Comparison of ENCODE assay signal across 26 cellular contexts in the genomic region with DNA sequence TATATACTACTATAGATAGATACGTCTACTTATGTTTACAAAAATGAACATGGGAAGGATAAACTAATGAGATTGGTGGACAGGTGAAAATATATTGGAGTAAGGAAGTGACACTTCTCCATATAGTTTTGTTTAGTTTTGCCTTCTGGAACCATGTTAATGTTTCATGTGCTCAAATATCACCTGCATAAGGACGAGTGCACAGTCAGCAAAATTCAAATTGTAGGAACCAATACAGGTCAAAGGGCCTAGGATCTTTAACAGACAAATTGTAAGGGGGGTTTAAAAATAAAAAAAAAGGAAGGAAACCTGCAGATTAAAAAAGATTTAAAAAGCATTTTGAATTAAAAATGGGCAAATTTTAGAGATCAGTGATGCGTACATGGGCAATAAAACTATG.
"Had no signal": no experiment of that assay in that cellular context is flagged by ENCODE, and none has a peak within 500 bp of the region (broad histone marks: within the 10 kb centered on the region; RNA-seq: fewer than 3 reads in every experiment).

No MANE protein-coding gene starts in this region.

- H3K36me3 ChIP-seq: ascending aorta, Peyer's patch had no signal

- FAIRE-seq: bronchial epithelial cell had no signal

- ATAC-seq: activated CD8-positive, alpha-beta T cell treated with anti-CD3 and anti-CD28 coated beads, Interleukin-2, amount 10 ng/mL, durations not matched to agents 7 days and 5 days; activated naive CD8-positive, alpha-beta T cell treated with anti-CD3 and anti-CD28 coated beads, Interleukin-2, amount 50 U/mL, for 24 hours; body of pancreas; T-helper 17 cell; WTC11 had no signal

- H3K4me3 Mint-ChIP-seq: activated CD8-positive, alpha-beta T cell treated with anti-CD3 and anti-CD28 coated beads, Interleukin-2, amount 10 ng/mL, durations not matched to agents 7 days and 5 days; activated naive CD4-positive, alpha-beta T cell treated with anti-CD3 and anti-CD28 coated beads, Interleukin-2, amount 50 U/mL, for 24 hours; activated naive CD8-positive, alpha-beta T cell treated with anti-CD3 and anti-CD28 coated beads, Interleukin-2, amount 50 U/mL, for 24 hours; T-helper 17 cell; WTC11 had no signal

- DNase-seq: activated CD4-positive, alpha-beta T cell treated with anti-CD3 and anti-CD28 coated beads for 48 hours; activated CD4-positive, alpha-beta T cell treated with anti-CD3 and anti-CD28 coated beads, Interleukin-2, amount 50 U/mL, for 4 hours; activated CD4-positive, CD25-positive, alpha-beta regulatory T cell treated with anti-CD3 and anti-CD28 coated beads, Interleukin-2, amount 50 U/mL, for 72 hours; activated CD8-positive, alpha-beta memory T cell treated with anti-CD3 and anti-CD28 coated beads, Interleukin-2, amount 50 U/mL, for 48 hours; activated CD8-positive, alpha-beta T cell treated with anti-CD3 and anti-CD28 coated beads, Interleukin-2, amount 10 ng/mL, durations not matched to agents 7 days and 5 days; activated effector memory CD4-positive, alpha-beta T cell treated with Interleukin-2 at 50 U/mL for 16 hours; activated naive CD4-positive, alpha-beta T cell; activated naive CD8-positive, alpha-beta T cell treated with anti-CD3 and anti-CD28 coated beads, Interleukin-2, amount 50 U/mL, for 24 hours; activated T-cell treated with anti-CD3 and anti-CD28 coated beads, Interleukin-2, amount 50 U/mL, for 1 hour; body of pancreas; central memory CD4-positive, alpha-beta T cell; Karpas-422; NCI-H1092; NCI-H1417 treated with DMSO at 0.1 percent for 48 hours; NCI-H1694 treated with DMSO at 0.1 percent for 48 hours; NCI-H2029 treated with DMSO at 0.1 percent for 48 hours; NCI-H510A treated with DMSO at 0.1 percent for 48 hours; Peyer's patch; Right ventricle myocardium superior; T-helper 17 cell; T-helper 9 cell had no signal

- H3K4me1 Mint-ChIP-seq: activated naive CD4-positive, alpha-beta T cell treated with anti-CD3 and anti-CD28 coated beads, Interleukin-2, amount 50 U/mL, for 24 hours; activated naive CD8-positive, alpha-beta T cell treated with anti-CD3 and anti-CD28 coated beads, Interleukin-2, amount 50 U/mL, for 24 hours; T-helper 17 cell; WTC11 had no signal

- H3K36me3 Mint-ChIP-seq: activated naive CD4-positive, alpha-beta T cell treated with anti-CD3 and anti-CD28 coated beads, Interleukin-2, amount 50 U/mL, for 24 hours; WTC11 had no signal

- H3K4me1 ChIP-seq: ascending aorta, body of pancreas, Peyer's patch had no signal

- H3K9me3 ChIP-seq: ascending aorta, body of pancreas, Peyer's patch had no signal

- H3K27me3 Mint-ChIP-seq: activated naive CD4-positive, alpha-beta T cell treated with anti-CD3 and anti-CD28 coated beads, Interleukin-2, amount 50 U/mL, for 24 hours; activated naive CD8-positive, alpha-beta T cell treated with anti-CD3 and anti-CD28 coated beads, Interleukin-2, amount 50 U/mL, for 24 hours; T-helper 17 cell had no signal

- H3K27me3 ChIP-seq: ascending aorta, body of pancreas, Peyer's patch had no signal

- H3K4me3 ChIP-seq: ascending aorta, body of pancreas, Peyer's patch had no signal

- H3K27ac ChIP-seq: ascending aorta, body of pancreas, Peyer's patch, RWPE1 had no signal

- H3K9me3 Mint-ChIP-seq: activated naive CD4-positive, alpha-beta T cell treated with anti-CD3 and anti-CD28 coated beads, Interleukin-2, amount 50 U/mL, for 24 hours; activated naive CD8-positive, alpha-beta T cell treated with anti-CD3 and anti-CD28 coated beads, Interleukin-2, amount 50 U/mL, for 24 hours; WTC11 had no signal

- H3K27ac Mint-ChIP-seq: activated CD8-positive, alpha-beta T cell treated with anti-CD3 and anti-CD28 coated beads, Interleukin-2, amount 10 ng/mL, durations not matched to agents 7 days and 5 days; activated naive CD4-positive, alpha-beta T cell treated with anti-CD3 and anti-CD28 coated beads, Interleukin-2, amount 50 U/mL, for 24 hours; activated naive CD8-positive, alpha-beta T cell treated with anti-CD3 and anti-CD28 coated beads, Interleukin-2, amount 50 U/mL, for 24 hours; T-helper 17 cell; WTC11 had no signal
